Comparison of ENCODE assay signal across 26 cellular contexts in the genomic region with DNA sequence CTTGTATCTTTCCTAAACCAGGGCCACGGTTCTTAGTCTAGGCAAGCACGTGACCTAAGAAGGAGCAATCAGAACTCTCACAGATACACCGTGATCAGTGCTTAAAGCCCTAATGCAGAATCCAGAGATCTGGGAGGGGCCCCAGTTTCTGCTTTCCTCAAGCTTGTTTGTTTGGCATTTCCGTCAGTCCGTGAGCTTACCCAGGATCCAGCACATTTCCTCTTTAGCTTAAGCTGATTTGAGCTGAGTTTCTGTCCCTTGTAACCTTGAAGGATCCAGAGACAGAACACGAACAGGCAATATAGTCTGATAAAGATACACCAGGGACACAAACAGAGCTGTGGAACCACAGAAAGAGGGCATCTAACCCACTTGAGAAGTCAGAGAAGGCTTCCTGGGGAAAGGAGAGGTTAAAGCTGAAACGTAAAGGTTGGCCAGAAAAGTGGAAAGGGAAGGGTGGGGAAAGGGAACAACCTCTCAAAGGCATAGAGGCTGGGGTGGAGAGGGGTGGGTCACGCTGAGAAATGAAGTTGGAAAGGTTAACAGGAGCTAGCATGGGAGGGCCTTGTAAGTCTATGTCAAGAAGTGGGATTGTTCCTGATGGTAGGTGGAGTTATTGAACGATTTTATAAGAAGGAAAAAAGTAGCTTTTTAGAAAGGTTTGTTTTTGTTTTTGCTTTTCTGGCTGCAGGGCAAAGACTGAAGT. TPM values are rescaled to one million over a fixed set of nuclear protein-coding genes. Genes with fewer than 3 reads are reported as not detected.
DNase-seq lines count a peak whose midpoint lies in the region; ATAC-seq and TF ChIP-seq lines count a peak whose summit lies in the region.
"Had no signal": no experiment of that assay in that cellular context is flagged by ENCODE, and none has a peak within 500 bp of the region (broad histone marks: within the 10 kb centered on the region; RNA-seq: fewer than 3 reads in every experiment).

No MANE protein-coding gene starts in this region.

- peak overlapping the region; percentile 76 for H3K27ac ChIP-seq in caudate nucleus (ENCODE audit: low read depth, low read length)
- no peak overlapping the region for H3K27ac ChIP-seq in right lobe of liver
- H3K27ac ChIP-seq: breast epithelium, C4-2B, HL-60, prostate gland, skin epidermis had no signal

- peak; percentile 28 to 52 (median 38) for ATAC-seq in right lobe of liver
- no peak for ATAC-seq in HG02678 (IDR thresholded peaks at IDR 0.05; ENCODE audit: unreplicated experiment)
- ATAC-seq: natural killer cell; stimulated activated effector memory CD8-positive, alpha-beta T cell treated with anti-CD3 and anti-CD28 coated beads, Interleukin-12 subunit alpha, Interleukin-12 subunit beta, amount 100 ng/mL, for 72 hours had no signal

- WGBS in right lobe of liver (ENCODE audit: insufficient coverage, low coverage, low lambda C conversion rate, missing lambda C conversion rate): 38% methylated on average over 9 of the region's 9 CpGs

- intact Hi-C loops in right lobe of liver (cut with DNase I): no loop called here

- DNase-seq in ELF-1 (ENCODE audit: low read depth, low spot score) (peak; percentile 63), caudate nucleus (lab: John Stamatoyannopoulos, UW) (no peak), right lobe of liver (no peak), renal cortical epithelial cell (ENCODE audit: low read depth) (peak; percentile 4), activated T-cell treated with anti-CD3 and anti-CD28 coated beads for 4 hours (no peak)
- DNase-seq in stimulated activated CD4-positive, alpha-beta T cell treated with anti-CD3 and anti-CD28 coated beads, Interleukin-4, amount 100 ng/mL, for 4 hours: no peak
- DNase-seq: activated CD4-positive, alpha-beta T cell treated with anti-CD3 and anti-CD28 coated beads for 48 hours; activated naive CD4-positive, alpha-beta T cell treated with anti-CD3 and anti-CD28 coated beads for 36 hours; amygdala; glutamatergic neuron; H7; left cardiac atrium; natural killer cell; NCI-H1105; NCI-H1930; NCI-H69; SK-N-SH; substantia nigra; T-helper 2 cell had no signal

- no peak for TF ChIP-seq POLR2A in right lobe of liver (IDR thresholded peaks at IDR 0.05)

- no peaks in the 10 kb centered on the region for H3K36me3 ChIP-seq in right lobe of liver
- H3K36me3 ChIP-seq: breast epithelium, prostate gland had no signal

- no peak for TF ChIP-seq CTCF in right lobe of liver (IDR thresholded peaks at IDR 0.05)

- no peaks in the 10 kb centered on the region for H3K9me3 ChIP-seq in right lobe of liver
- H3K9me3 ChIP-seq: breast epithelium, prostate gland, SK-N-SH had no signal

- H3K4me1 ChIP-seq in right lobe of liver: peaks cover 0 to 6% (median 0%) of the 10 kb centered on the region in 4 donors
- H3K4me1 ChIP-seq: breast epithelium, prostate gland had no signal

- no peak overlapping the region for H3K4me3 ChIP-seq in right lobe of liver
- H3K4me3 ChIP-seq: breast epithelium, prostate gland, skin epidermis had no signal

- H3K27me3 ChIP-seq in right lobe of liver: no peaks in the 10 kb centered on the region
- H3K27me3 ChIP-seq: breast epithelium had no signal

RNA-seq across cellular contexts. Expression of a gene that starts 42.1 kb away (rescaled TPM):
- total RNA-seq in right lobe of liver: 1 to 10 TPM; 1.2 to 2.8 (median 2.1) TPM
- 4.3 and 4.9 TPM in 2 replicates for total RNA-seq in renal cortical epithelial cell
- total RNA-seq: activated naive CD4-positive, alpha-beta T cell treated with anti-CD3 and anti-CD28 coated beads for 36 hours; natural killer cell had no signal

Comparison
In these comparisons a context has a peak if more than half of its experiments do, and no peak if none do; other contexts are left out.
1. DNase-seq: peak in ELF-1 (single experiment) and renal cortical epithelial cell (single experiment); none in caudate nucleus (0 of 61), right lobe of liver (0 of 3), activated T-cell treated with anti-CD3 and anti-CD28 coated beads for 4 hours (single experiment) and stimulated activated CD4-positive, alpha-beta T cell treated with anti-CD3 and anti-CD28 coated beads, Interleukin-4, amount 100 ng/mL, for 4 hours (0 of 2).